ENCODE assay signal across 9 cellular contexts in genomic region chr1:91732291-91732953, GRCh38.
DNase-seq lines count a peak whose midpoint lies in the region; ATAC-seq and TF ChIP-seq lines count a peak whose summit lies in the region.
"Had no signal": no experiment of that assay in that cellular context is flagged by ENCODE, and none has a peak within 500 bp of the region (broad histone marks: within the 10 kb centered on the region; RNA-seq: fewer than 3 reads in every experiment).

No MANE protein-coding gene starts in this region.

- no peaks in the 10 kb centered on the region for H3K9me3 Mint-ChIP-seq in activated naive CD4-positive, alpha-beta T cell treated with anti-CD3 and anti-CD28 coated beads for 36 hours
- no peaks in the 10 kb centered on the region for H3K9me3 Mint-ChIP-seq in activated naive CD4-positive, alpha-beta T cell treated with anti-CD3 and anti-CD28 coated beads, Interleukin-2, amount 10 ng/mL, durations not matched to agents 7 days and 5 days

- H3K27ac ChIP-seq in gastrocnemius medialis, result peak overlapping the region; percentile 56 to 89 (median 64)
- H3K27ac ChIP-seq: parathyroid adenoma had no signal

- H3K27me3 Mint-ChIP-seq in activated naive CD4-positive, alpha-beta T cell treated with anti-CD3 and anti-CD28 coated beads for 36 hours (ENCODE audit: low read depth), result no peaks in the 10 kb centered on the region
- peaks cover 3% of the 10 kb centered on the region for H3K27me3 Mint-ChIP-seq in activated naive CD4-positive, alpha-beta T cell treated with anti-CD3 and anti-CD28 coated beads, Interleukin-2, amount 10 ng/mL, durations not matched to agents 7 days and 5 days

- no peaks in the 10 kb centered on the region for H3K36me3 ChIP-seq in gastrocnemius medialis

- DNase-seq in activated naive CD4-positive, alpha-beta T cell treated with anti-CD3 and anti-CD28 coated beads for 36 hours, result peak; percentile 24
- no peak for DNase-seq in activated naive CD4-positive, alpha-beta T cell treated with anti-CD3 and anti-CD28 coated beads, Interleukin-2, amount 10 ng/mL, durations not matched to agents 7 days and 5 days
- DNase-seq in epithelial cell of proximal tubule (ENCODE audit: low read depth), result peak; percentile 94
- peak; percentile 52 to 63 for DNase-seq in gastrocnemius medialis
- no peak for DNase-seq in SHP77 treated with DMSO at 0.1 percent for 48 hours (lab: John Stamatoyannopoulos, UW)
- no peak for DNase-seq in GM10266 (ENCODE audit: extremely low spot score)

- peaks cover 30% of the 10 kb centered on the region for H3K4me1 Mint-ChIP-seq in activated naive CD4-positive, alpha-beta T cell treated with anti-CD3 and anti-CD28 coated beads for 36 hours (ENCODE audit: low read depth)
- H3K4me1 Mint-ChIP-seq in activated naive CD4-positive, alpha-beta T cell treated with anti-CD3 and anti-CD28 coated beads, Interleukin-2, amount 10 ng/mL, durations not matched to agents 7 days and 5 days, result peaks cover 37% of the 10 kb centered on the region

- intact Hi-C loops in activated naive CD4-positive, alpha-beta T cell treated with anti-CD3 and anti-CD28 coated beads for 36 hours (cut with micrococcal nuclease), result loop anchor here (5.0 kb wide), 1 partner anchor 145 kb away; no protein-coding TSS in a partner anchor
- intact Hi-C loops in gastrocnemius medialis (cut with DNase I; ENCODE audit: low total_unique reads), result loop anchor here (5.0 kb wide), 1 partner anchor 155 kb away; the partner anchor contains the start of gene TGFBR3

- no peak overlapping the region for H3K4me3 Mint-ChIP-seq in activated naive CD4-positive, alpha-beta T cell treated with anti-CD3 and anti-CD28 coated beads for 36 hours
- no peak overlapping the region for H3K4me3 Mint-ChIP-seq in activated naive CD4-positive, alpha-beta T cell treated with anti-CD3 and anti-CD28 coated beads, Interleukin-2, amount 10 ng/mL, durations not matched to agents 7 days and 5 days

- H3K4me1 ChIP-seq in gastrocnemius medialis, result peaks cover 57 to 60% of the 10 kb centered on the region in 2 donors
- H3K4me1 ChIP-seq: parathyroid adenoma had no signal

- no peaks in the 10 kb centered on the region for H3K27me3 ChIP-seq in gastrocnemius medialis

- CTCF ChIA-PET in activated naive CD4-positive, alpha-beta T cell treated with anti-CD3 and anti-CD28 coated beads for 36 hours (lab: Charles Lee), result interaction anchor here (1.0 kb wide), 1 partner anchor 72 kb away, joined by 3 read pairs; no protein-coding TSS in a partner anchor
- CTCF ChIA-PET in activated naive CD4-positive, alpha-beta T cell treated with anti-CD3 and anti-CD28 coated beads, Interleukin-2, amount 10 ng/mL, durations not matched to agents 7 days and 5 days (lab: Charles Lee), result no interaction called here

- no peak for TF ChIP-seq POLR2A in gastrocnemius medialis (IDR thresholded peaks at IDR 0.05)

- TF ChIP-seq CTCF in epithelial cell of proximal tubule (conservative IDR thresholded peaks at IDR 0.05; ENCODE audit: low read depth, low read length) (no peak), gastrocnemius medialis (IDR thresholded peaks at IDR 0.05 in 4 of 5, conservative IDR thresholded peaks at IDR 0.05 in 1 of 5) (no peak), GM10266 (IDR thresholded peaks at IDR 0.05; ENCODE audit: control insufficient read depth, insufficient read depth, low read depth, missing control alignments) (no peak)

- H3K27ac Mint-ChIP-seq in activated naive CD4-positive, alpha-beta T cell treated with anti-CD3 and anti-CD28 coated beads for 36 hours, result peak overlapping the region; percentile 64
- H3K27ac Mint-ChIP-seq in activated naive CD4-positive, alpha-beta T cell treated with anti-CD3 and anti-CD28 coated beads, Interleukin-2, amount 10 ng/mL, durations not matched to agents 7 days and 5 days, result no peak overlapping the region

- H3K36me3 Mint-ChIP-seq in activated naive CD4-positive, alpha-beta T cell treated with anti-CD3 and anti-CD28 coated beads for 36 hours (ENCODE audit: low read depth), result peaks cover 7% of the 10 kb centered on the region
- H3K36me3 Mint-ChIP-seq in activated naive CD4-positive, alpha-beta T cell treated with anti-CD3 and anti-CD28 coated beads, Interleukin-2, amount 10 ng/mL, durations not matched to agents 7 days and 5 days, result peaks cover 45% of the 10 kb centered on the region

- no peaks in the 10 kb centered on the region for H3K9me3 ChIP-seq in gastrocnemius medialis

- in situ Hi-C loops in gastrocnemius medialis (cut with MboI; ENCODE audit: low sequenced_read_pairs in 4 of 4), result no loop called here

- H3K4me3 ChIP-seq in epithelial cell of proximal tubule (ENCODE audit: low read depth, low read length) (no peak overlapping the region), gastrocnemius medialis (no peak overlapping the region)

- ATAC-seq in gastrocnemius medialis (peak; percentile 31 to 41), GM18907 (IDR thresholded peaks at IDR 0.05; ENCODE audit: unreplicated experiment) (no peak)

TF ChIP-seq in PFSK-1, 5 proteins besides CTCF, POLR2A, EP300 and RAD21:
- TF ChIP-seq SIN3A (IDR thresholded peaks at IDR 0.05; ENCODE audit: borderline replicate concordance, insufficient read depth, low read length) (0 out of 2 replicates have a peak, but pooled peaks have one; percentile 56), FOXP2 (optimal IDR thresholded peaks at IDR 0.05; ENCODE audit: borderline replicate concordance, extremely low read depth, extremely low read length, insufficient read depth) (no peak)

Comparison
In these comparisons a context has a peak if more than half of its experiments do, and no peak if none do; other contexts are left out.
1. DNase-seq: peak in activated naive CD4-positive, alpha-beta T cell treated with anti-CD3 and anti-CD28 coated beads for 36 hours (single experiment), epithelial cell of proximal tubule (single experiment) and gastrocnemius medialis (2 of 2); none in activated naive CD4-positive, alpha-beta T cell treated with anti-CD3 and anti-CD28 coated beads, Interleukin-2, amount 10 ng/mL, durations not matched to agents 7 days and 5 days (single experiment), SHP77 treated with DMSO at 0.1 percent for 48 hours (single experiment) and GM10266 (single experiment).